In the genomic region with DNA sequence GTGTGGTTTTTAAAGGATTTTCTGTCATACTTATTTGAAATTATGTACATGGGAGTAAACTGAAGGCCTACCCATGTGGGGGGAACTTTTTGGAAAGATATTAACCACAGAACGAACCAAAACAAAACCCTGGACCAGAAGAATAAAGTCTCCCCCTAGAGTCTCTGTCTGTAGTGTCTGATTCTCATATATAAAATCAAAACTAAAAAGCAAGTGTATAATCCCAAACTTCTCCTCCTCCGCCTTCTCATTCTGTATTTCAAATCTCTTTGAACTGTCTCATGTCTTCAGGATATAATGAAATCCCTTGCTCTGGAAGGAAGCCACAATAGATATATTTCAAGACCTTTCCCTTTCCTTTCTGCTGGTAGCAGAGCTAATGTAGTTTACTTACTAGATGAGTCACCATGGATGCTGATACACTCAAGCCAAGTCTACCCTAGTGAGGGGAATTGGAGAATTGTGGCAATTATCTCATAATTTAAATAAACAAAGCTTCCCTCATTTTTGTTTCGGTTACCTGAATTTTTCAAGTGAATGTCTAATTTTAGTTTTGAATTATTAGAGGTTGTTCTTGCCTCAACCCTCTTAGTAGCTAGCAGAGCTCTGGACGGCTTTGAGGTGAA, we compare ENCODE assay signal across 11 cellular contexts. TPM values are rescaled to one million over a fixed set of nuclear protein-coding genes. Genes with fewer than 3 reads are reported as not detected.
DNase-seq lines count a peak whose midpoint lies in the region; ATAC-seq, FAIRE-seq and TF ChIP-seq lines count a peak whose summit lies in the region.
"Had no signal": no experiment of that assay in that cellular context is flagged by ENCODE, and none has a peak within 500 bp of the region (broad histone marks: within the 10 kb centered on the region; RNA-seq: fewer than 3 reads in every experiment).

No MANE protein-coding gene starts in this region.

- H3K9ac ChIP-seq in smooth muscle cell (ENCODE audit: low read depth) = no peak overlapping the region

- H3K79me2 ChIP-seq in smooth muscle cell (ENCODE audit: low read depth) = no peaks in the 10 kb centered on the region

- no peaks in the 10 kb centered on the region for H3K36me3 ChIP-seq in smooth muscle cell (ENCODE audit: low read depth)
- H3K36me3 ChIP-seq: spleen had no signal

- H4K20me1 ChIP-seq in smooth muscle cell (ENCODE audit: low read depth) = no peaks in the 10 kb centered on the region

- 45% methylated on average over 4 of the region's 4 CpGs for WGBS in smooth muscle cell (ENCODE audit: low lambda C conversion rate)

- peak overlapping the region; percentile 76 for H3K4me2 ChIP-seq in smooth muscle cell

- ATAC-seq in HG03442 (IDR thresholded peaks at IDR 0.05; ENCODE audit: unreplicated experiment) (no peak), HG02678 (IDR thresholded peaks at IDR 0.05; ENCODE audit: unreplicated experiment) (no peak), GM21390 (IDR thresholded peaks at IDR 0.05; ENCODE audit: unreplicated experiment) (no peak), HG02763 (IDR thresholded peaks at IDR 0.05; ENCODE audit: unreplicated experiment) (no peak)
- ATAC-seq: activated CD4-positive, alpha-beta T cell treated with anti-CD3 and anti-CD28 coated beads for 36 hours had no signal

- H3K27ac ChIP-seq in smooth muscle cell (ENCODE audit: low read depth) = peak overlapping the region; percentile 51
- H3K27ac ChIP-seq: spleen had no signal

- DNase-seq in H54 (ENCODE audit: insufficient read length, low spot score) (no peak), RCC 7860 (ENCODE audit: low spot score) (peak; percentile 20), fibroblast of villous mesenchyme (ENCODE audit: low read depth) (peak; percentile 57), smooth muscle cell (lab: John Stamatoyannopoulos, UW; ENCODE audit: unreplicated experiment) (no peak)
- DNase-seq: activated CD4-positive, alpha-beta T cell treated with anti-CD3 and anti-CD28 coated beads for 36 hours; activated effector memory CD4-positive, alpha-beta T cell treated with Interleukin-2 at 50 U/mL for 16 hours; spleen had no signal

- H3K9me3 ChIP-seq in smooth muscle cell (replicated peaks; ENCODE audit: low read depth) = no peaks in the 10 kb centered on the region
- H3K9me3 ChIP-seq: spleen had no signal

- FAIRE-seq in H54 (lab: Jason Lieb, UNC) = peak; percentile 30
- no peak for FAIRE-seq in RCC 7860 (lab: Jason Lieb, UNC)

- TF ChIP-seq CTCF in fibroblast of villous mesenchyme (IDR thresholded peaks at IDR 0.05; ENCODE audit: insufficient read depth, low read depth, low read length) (no peak), smooth muscle cell (IDR thresholded peaks at IDR 0.05; ENCODE audit: borderline replicate concordance, insufficient read depth, poor library complexity, severe bottlenecking) (no peak)

- no peak for TF ChIP-seq POLR2A in H54 (IDR thresholded peaks at IDR 0.05; ENCODE audit: low read depth, low read length)

- peaks cover 16% of the 10 kb centered on the region for H3K4me1 ChIP-seq in smooth muscle cell (ENCODE audit: low read depth)

- H3K4me3 ChIP-seq in fibroblast of villous mesenchyme (ENCODE audit: low read depth, low read length) (no peak overlapping the region), smooth muscle cell (peak overlapping the region; percentile 15)
- H3K4me3 ChIP-seq: spleen had no signal

- H3F3A ChIP-seq in smooth muscle cell (ENCODE audit: low read depth) = no peaks in the 10 kb centered on the region

- H3K27me3 ChIP-seq in smooth muscle cell (ENCODE audit: low read depth) = peaks cover 12% of the 10 kb centered on the region

- H2AFZ ChIP-seq in smooth muscle cell (ENCODE audit: low read depth) = no peak overlapping the region

RNA-seq across cellular contexts. Expression of gene CCDC93, which starts 33.5 kb away (rescaled TPM):
- 21.9 and 28.1 TPM in 2 replicates for total RNA-seq in fibroblast of villous mesenchyme
- total RNA-seq in smooth muscle cell = 13.2 and 17.2 TPM in 2 replicates
- polyA plus RNA-seq in smooth muscle cell = 9.5 and 15.7 TPM in 2 replicates

RNA-seq across cellular contexts. Expression of gene INSIG2, which starts 40.9 kb away (rescaled TPM):
- 6.1 and 13.0 TPM in 2 replicates for total RNA-seq in fibroblast of villous mesenchyme
- 51.6 and 71.1 TPM in 2 replicates for total RNA-seq in smooth muscle cell
- 73.1 and 85.6 TPM in 2 replicates for polyA plus RNA-seq in smooth muscle cell

Comparison
In these comparisons a context has a peak if more than half of its experiments do, and no peak if none do; other contexts are left out.
1. DNase-seq: peak in RCC 7860 (single experiment) and fibroblast of villous mesenchyme (single experiment); none in H54 (single experiment) and smooth muscle cell (single experiment).